ENCODE assay signal across 22 cellular contexts in the genomic region with DNA sequence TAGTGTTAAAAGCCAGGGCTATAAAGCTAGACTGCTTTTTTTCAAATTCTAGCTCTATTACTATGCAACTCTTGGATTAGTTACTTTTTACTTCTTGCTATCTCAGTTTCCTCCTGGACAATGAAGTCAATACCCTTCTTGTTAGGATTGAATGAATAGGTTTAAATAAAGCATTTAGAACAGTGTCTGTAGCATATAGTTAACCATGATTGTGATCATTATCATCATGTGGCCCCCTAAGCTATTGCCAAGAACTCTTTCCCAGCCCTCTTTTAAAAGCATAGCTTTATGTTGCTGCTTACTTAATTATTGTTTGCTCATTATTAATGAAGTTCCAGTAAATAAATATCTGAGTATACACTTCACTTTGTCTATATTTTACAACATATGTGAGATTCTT. TPM values are rescaled to one million over a fixed set of nuclear protein-coding genes. Genes with fewer than 3 reads are reported as not detected.
A peak's percentile ranks its signal among the peaks of the same experiment; 100 is the strongest.
DNase-seq lines count a peak whose midpoint lies in the region; ATAC-seq, FAIRE-seq and TF ChIP-seq lines count a peak whose summit lies in the region.
"Had no signal": no experiment of that assay in that cellular context is flagged by ENCODE, and none has a peak within 500 bp of the region (broad histone marks: within the 10 kb centered on the region; RNA-seq: fewer than 3 reads in every experiment).

No MANE protein-coding gene starts in this region.

- H3K27me3 ChIP-seq in Loucy (ENCODE audit: insufficient read depth, low read length, poor library complexity, severe bottlenecking) (peaks cover under 1% of the 10 kb centered on the region), Panc1 (ENCODE audit: control insufficient read depth, insufficient read depth, low read length) (no peaks in the 10 kb centered on the region), K562 (ENCODE audit: control insufficient read depth in 2 of 2, insufficient read depth in 2 of 2, low read length in 2 of 2) (no peaks in the 10 kb centered on the region), neutrophil (no peaks in the 10 kb centered on the region), suprapubic skin (no peaks in the 10 kb centered on the region)
- H3K27me3 ChIP-seq in CD8-positive, alpha-beta T cell (ENCODE audit: insufficient read depth, low read length) = no peaks in the 10 kb centered on the region
- H3K27me3 ChIP-seq: BLaER1 treated with 17β-estradiol and CSF1 and Interleukin-3, amounts not matched to agents 10 nM and 100 nM had no signal

- no peaks in the 10 kb centered on the region for H3K9me3 Mint-ChIP-seq in CD8-positive, alpha-beta T cell
- H3K9me3 Mint-ChIP-seq: CD4-positive, alpha-beta T cell; CD8-positive, alpha-beta memory T cell had no signal

- no peak for TF ChIP-seq POLR2A in K562 (conservative IDR thresholded peaks at IDR 0.05)
- TF ChIP-seq POLR2A in suprapubic skin (IDR thresholded peaks at IDR 0.05) = no peak

- TF ChIP-seq EP300 in K562 (IDR thresholded peaks at IDR 0.05; ENCODE audit: low read length) = no peak
- TF ChIP-seq EP300 in suprapubic skin (IDR thresholded peaks at IDR 0.05) = no peak

- H3K9ac ChIP-seq in Loucy (ENCODE audit: low read depth, low read length, poor library complexity, severe bottlenecking) = no peak overlapping the region
- no peak overlapping the region for H3K9ac ChIP-seq in K562 (ENCODE audit: insufficient read depth in 1 of 2, low read depth in 2 of 2, low read length in 2 of 2)

- in situ Hi-C loops in Panc1 (cut with HindIII; ENCODE audit: low pct_unique_long_range_greater_than_20kb, low sequenced_read_pairs) = no loop called here
- in situ Hi-C loops in K562 (cut with MboI) = no loop called here

- H3K9me2 ChIP-seq in Loucy (replicated peaks; ENCODE audit: low read depth, low read length) = no peaks in the 10 kb centered on the region

- DNase-seq in Panc1 (ENCODE audit: low read depth, low spot score) (no peak), K562 (ENCODE audit: extremely low read depth in 1 of 4, low spot score in 3 of 4) (no peak), NCI-H2081 (lab: John Stamatoyannopoulos, UW) (no peak), suprapubic skin (ENCODE audit: low spot score in 2 of 2) (no peak)
- DNase-seq in activated CD4-positive, CD25-positive, alpha-beta regulatory T cell treated with anti-CD3 and anti-CD28 coated beads, Interleukin-2, amount 50 U/mL, for 72 hours = no peak
- no peak for DNase-seq in CD8-positive, alpha-beta T cell
- DNase-seq: AML-193; CD4-positive, alpha-beta T cell; CD8-positive, alpha-beta memory T cell; COR-L47; DMS79 treated with DMSO at 0.1 percent for 48 hours; GF-D8 had no signal

- no peaks in the 10 kb centered on the region for H3K36me3 ChIP-seq in Loucy (ENCODE audit: insufficient read depth, low read length)
- peaks cover 13% of the 10 kb centered on the region for H3K36me3 ChIP-seq in Panc1 (ENCODE audit: control insufficient read depth, insufficient read depth, low read length)
- H3K36me3 ChIP-seq in K562 (ENCODE audit: control insufficient read depth, insufficient read depth, low read length) = peaks cover 5% of the 10 kb centered on the region; the same call in 1 of the 3 replicates
- peaks cover 14% of the 10 kb centered on the region for H3K36me3 ChIP-seq in neutrophil
- no peaks in the 10 kb centered on the region for H3K36me3 ChIP-seq in CD8-positive, alpha-beta T cell (ENCODE audit: insufficient read depth, low read length)
- H3K36me3 ChIP-seq in suprapubic skin = no peaks in the 10 kb centered on the region

- H3K79me2 ChIP-seq in Loucy (ENCODE audit: insufficient read depth, low read length) (peaks cover 89% of the 10 kb centered on the region), K562 (ENCODE audit: control insufficient read depth, insufficient read depth, low read length) (peaks cover 95% of the 10 kb centered on the region)

- H3K9me1 ChIP-seq in K562 (ENCODE audit: control insufficient read depth, insufficient read depth, low read length) = no peaks in the 10 kb centered on the region

- H2AFZ ChIP-seq in Loucy (ENCODE audit: low read length) (no peak overlapping the region), K562 (ENCODE audit: low read depth, low read length) (no peak overlapping the region)

- POLR2A ChIA-PET in Panc1 (lab: Charles Lee) = no interaction called here
- POLR2A ChIA-PET in K562 (lab: Yijun Ruan, JAX) = interaction anchor here (0.6 to 1.5 kb wide), 4 partner anchors 10 to 372 kb away, joined by 3 to 7 read pairs (median 3); no protein-coding TSS in a partner anchor
- POLR2A ChIA-PET in CD8-positive, alpha-beta T cell (lab: Charles Lee) = interaction anchor here (0.5 kb wide), 1 partner anchor 14 kb away, joined by 3 read pairs; no protein-coding TSS in a partner anchor

- peaks cover 12% of the 10 kb centered on the region for H3K36me3 Mint-ChIP-seq in CD8-positive, alpha-beta T cell

- H3K27ac ChIP-seq in Panc1 (ENCODE audit: low read length) (peak overlapping the region; percentile 55; the same call in 1 of the 2 replicates), K562 (ENCODE audit: extremely low read depth, low read depth, low read length) (no peak overlapping the region; the same call in 2 of the 3 replicates), neutrophil (peak overlapping the region; percentile 65), suprapubic skin (no peak overlapping the region)
- H3K27ac ChIP-seq in CD8-positive, alpha-beta T cell (ENCODE audit: low read depth, low read length) = no peak overlapping the region
- H3K27ac ChIP-seq: 22Rv1; A549; BLaER1 treated with 17β-estradiol and CSF1 and Interleukin-3, amounts not matched to agents 10 nM and 100 nM; C4-2B had no signal

- peak overlapping the region; percentile 19 for H3K4me3 ChIP-seq in Loucy (ENCODE audit: low read length, poor library complexity, severe bottlenecking)
- no peak overlapping the region for H3K4me3 ChIP-seq in Panc1 (ENCODE audit: low read depth in 2 of 2, low read length in 2 of 2)
- H3K4me3 ChIP-seq in K562 = no peak overlapping the region
- peak overlapping the region in 1 of 2 experiments; percentile 83 for H3K4me3 ChIP-seq in neutrophil (ENCODE audit: low read depth in 1 of 2, low read length in 1 of 2)
- H3K4me3 ChIP-seq in CD8-positive, alpha-beta T cell (ENCODE audit: low read depth, low read length) = no peak overlapping the region
- H3K4me3 ChIP-seq in suprapubic skin = no peak overlapping the region
- H3K4me3 ChIP-seq: A549; BLaER1 treated with 17β-estradiol and CSF1 and Interleukin-3, amounts not matched to agents 10 nM and 100 nM had no signal

- H3K4me3 Mint-ChIP-seq in CD8-positive, alpha-beta T cell = no peak overlapping the region
- H3K4me3 Mint-ChIP-seq: B cell had no signal

- intact Hi-C loops in Panc1 (cut with micrococcal nuclease; ENCODE audit: unreplicated experiment) = no loop called here
- intact Hi-C loops in K562 (cut with micrococcal nuclease) = no loop called here
- intact Hi-C loops in CD8-positive, alpha-beta T cell (cut with DNase I, micrococcal nuclease) = no loop called here

- no peak overlapping the region for H3K27ac Mint-ChIP-seq in CD8-positive, alpha-beta T cell
- H3K27ac Mint-ChIP-seq: B cell; CD4-positive, alpha-beta T cell had no signal

- FAIRE-seq in K562 (lab: Jason Lieb, UNC) = no peak
- FAIRE-seq: A549, G401.6, GM12891, GM19239 had no signal

- H3F3A ChIP-seq in Loucy (ENCODE audit: low read depth) = no peaks in the 10 kb centered on the region

- no peaks in the 10 kb centered on the region for H3K27me3 Mint-ChIP-seq in CD8-positive, alpha-beta T cell (ENCODE audit: low read depth)
- H3K27me3 Mint-ChIP-seq: B cell; CD4-positive, alpha-beta T cell; CD8-positive, alpha-beta memory T cell had no signal

- BruUV-seq in Panc1 (replicated peaks; lab: Mats Ljungman, UMichigan) = no TSS peak
- no TSS peak for BruUV-seq in K562 (replicated peaks; lab: Mats Ljungman, UMichigan)

- peaks cover 34% of the 10 kb centered on the region for H4K20me1 ChIP-seq in Loucy (ENCODE audit: insufficient read depth, low read length, poor library complexity, severe bottlenecking)
- H4K20me1 ChIP-seq in K562 (replicated peaks; ENCODE audit: control insufficient read depth, insufficient read depth, low read length) = peaks cover 4% of the 10 kb centered on the region; the same call in 1 of the 2 replicates

- H3K9me3 ChIP-seq in Loucy (ENCODE audit: insufficient read depth, low read depth, low read length) (no peaks in the 10 kb centered on the region), Panc1 (ENCODE audit: control insufficient read depth, insufficient read depth, low read depth, low read length) (no peaks in the 10 kb centered on the region), K562 (replicated peaks; ENCODE audit: control insufficient read depth, insufficient read depth, low read depth, low read length) (no peaks in the 10 kb centered on the region), neutrophil (no peaks in the 10 kb centered on the region), suprapubic skin (no peaks in the 10 kb centered on the region)
- no peaks in the 10 kb centered on the region for H3K9me3 ChIP-seq in CD8-positive, alpha-beta T cell (ENCODE audit: low read length)
- H3K9me3 ChIP-seq: A549; BLaER1 treated with 17β-estradiol and CSF1 and Interleukin-3, amounts not matched to agents 10 nM and 100 nM had no signal

- no peak for TF ChIP-seq CTCF in Loucy (conservative IDR thresholded peaks at IDR 0.05; ENCODE audit: low read length)
- no peak for TF ChIP-seq CTCF in Panc1 (IDR thresholded peaks at IDR 0.05)
- TF ChIP-seq CTCF in K562 (IDR thresholded peaks at IDR 0.05 in 2 of 3, conservative IDR thresholded peaks at IDR 0.05 in 1 of 3; ENCODE audit: insufficient read depth in 2 of 3, low read depth in 1 of 3, low read length in 3 of 3) = no peak
- no peak for TF ChIP-seq CTCF in neutrophil (IDR thresholded peaks at IDR 0.05)
- TF ChIP-seq CTCF in CD8-positive, alpha-beta T cell (IDR thresholded peaks at IDR 0.05) = no peak
- no peak for TF ChIP-seq CTCF in suprapubic skin (IDR thresholded peaks at IDR 0.05)

- H3K4me1 ChIP-seq in Loucy (ENCODE audit: insufficient read depth, low read length, poor library complexity, severe bottlenecking) = peaks cover 39% of the 10 kb centered on the region
- peaks cover 29% of the 10 kb centered on the region for H3K4me1 ChIP-seq in Panc1 (ENCODE audit: control insufficient read depth, insufficient read depth, low read length)
- H3K4me1 ChIP-seq in K562 (replicated peaks in 1 of 2; ENCODE audit: control insufficient read depth in 2 of 2, insufficient read depth in 2 of 2, low read length in 2 of 2) = peaks cover 5 to 12% of the 10 kb centered on the region in 2 experiments; a peak in 3 of 5 replicates
- H3K4me1 ChIP-seq in neutrophil (ENCODE audit: control insufficient read depth in 1 of 2, insufficient read depth in 1 of 2, low read depth in 1 of 2, low read length in 1 of 2) = peaks cover 68 to 79% of the 10 kb centered on the region in 2 experiments
- peaks cover 13% of the 10 kb centered on the region for H3K4me1 ChIP-seq in CD8-positive, alpha-beta T cell (ENCODE audit: insufficient read depth, low read length)
- H3K4me1 ChIP-seq in suprapubic skin = peaks cover 19% of the 10 kb centered on the region

- TF ChIP-seq RAD21 in K562 (CRISPR knock-in tag; conservative IDR thresholded peaks at IDR 0.05 in 1 of 2, IDR thresholded peaks at IDR 0.05 in 1 of 2) = no peak

- peaks cover 55% of the 10 kb centered on the region for H3K4me1 Mint-ChIP-seq in CD8-positive, alpha-beta T cell (ENCODE audit: low read depth)

- H3K4me2 ChIP-seq in Loucy (ENCODE audit: low read depth, low read length, poor library complexity, severe bottlenecking) (peak overlapping the region; percentile 60), K562 (ENCODE audit: insufficient read depth, low read length) (no peak overlapping the region)
- H3K4me2 ChIP-seq: A549 had no signal

- CTCF ChIA-PET in Panc1 (lab: Charles Lee) = interaction anchor here (0.5 kb wide), 1 partner anchor 139 kb away, joined by 4 read pairs; no protein-coding TSS in a partner anchor
- CTCF ChIA-PET in K562 (lab: Yijun Ruan, JAX; ENCODE audit: low intra/inter-chr PET ratio) = no interaction called here
- CTCF ChIA-PET in CD8-positive, alpha-beta T cell (lab: Charles Lee) = no interaction called here

- ATAC-seq in Panc1 (no peak), K562 (no peak)
- ATAC-seq in CD8-positive, alpha-beta T cell = no peak
- ATAC-seq: A549 had no signal

RNA-seq across cellular contexts. Expression of gene VMP1, which starts 4.5 kb away (rescaled TPM):
- total RNA-seq in Panc1 (2021; ENCODE audit: unreplicated experiment) = 281 TPM
- polyA plus RNA-seq in Panc1 (2012; ENCODE audit: insufficient read length) = 139 TPM
- total RNA-seq in K562 (2011; cell fraction: chromatin; rRNA removed; ENCODE audit: low replicate concordance) = 449 and 662 TPM in 2 replicates
- total RNA-seq in K562 (2011; cell fraction: nucleolus; rRNA removed) = 284 and 300 TPM in 2 replicates
- 571 and 861 TPM in 2 replicates for total RNA-seq in K562 (2011; cell fraction: nucleoplasm; rRNA removed)
- 92.1 and 123 TPM in 2 replicates for total RNA-seq in K562 (2014; rRNA removed)
- total RNA-seq in K562 (2014; rRNA removed; fragmentation: Illumina TruSeq; extraction: Trizol) = 186 and 216 TPM in 2 replicates
- total RNA-seq in K562 (2015; rRNA removed; fragmentation: Illumina TruSeq; extraction: Trizol) = 127 and 135 TPM in 2 replicates
- total RNA-seq in K562 (2021) = 151 and 155 TPM in 2 replicates
- polyA plus RNA-seq in K562 (2011; rRNA removed) = 231 and 304 TPM in 2 replicates
- 55.2 and 104 TPM in 2 replicates for polyA plus RNA-seq in K562 (2011; cell fraction: cytosol; rRNA removed)
- polyA plus RNA-seq in K562 (2011; cell fraction: nucleus; rRNA removed) = 330 and 339 TPM in 2 replicates
- polyA plus RNA-seq in K562 (2012) = 142 and 172 TPM in 2 replicates
- 124 and 146 TPM in 2 replicates for polyA plus RNA-seq in K562 (2014; fragmentation: Illumina TruSeq; extraction: Trizol)
- 100 to 1,000 TPM; 245 to 272 TPM for polyA plus RNA-seq in K562 (2014; fragmentation: Nextera tagmentation; extraction: Ambion mirVana)
- 143 and 148 TPM in 2 replicates for polyA plus RNA-seq in K562 (2014; rRNA removed)
- polyA minus RNA-seq in K562 (2011; rRNA and poly(A)+ RNA removed) = 271 and 285 TPM in 2 replicates
- polyA minus RNA-seq in K562 (2011; cell fraction: cytosol; rRNA and poly(A)+ RNA removed) = 72.1 and 91.0 TPM in 2 replicates
- polyA minus RNA-seq in K562 (2011; cell fraction: nucleus; rRNA and poly(A)+ RNA removed) = 205 and 259 TPM in 2 replicates
- total RNA-seq in CD8-positive, alpha-beta T cell = 10 to 100 TPM; 56.8 to 66.2 TPM
- 100 to 1,000 TPM in 1 of 4 donors, 10 to 100 TPM in 3; 48.3 to 108 (median 72.4) TPM for total RNA-seq in suprapubic skin

RNA-seq across cellular contexts. Expression of gene PTRH2, which starts 4.7 kb away (rescaled TPM):
- total RNA-seq in Panc1 (2021; ENCODE audit: unreplicated experiment) = 40.2 TPM
- 36.1 TPM for polyA plus RNA-seq in Panc1 (2012; ENCODE audit: insufficient read length)
- 97.2 and 167 TPM in 2 replicates for total RNA-seq in K562 (2011; cell fraction: chromatin; rRNA removed; ENCODE audit: low replicate concordance)
- total RNA-seq in K562 (2011; cell fraction: nucleolus; rRNA removed) = 101 and 115 TPM in 2 replicates
- total RNA-seq in K562 (2011; cell fraction: nucleoplasm; rRNA removed) = 104 and 130 TPM in 2 replicates
- 81.0 and 92.0 TPM in 2 replicates for total RNA-seq in K562 (2014; rRNA removed)
- 63.1 and 67.5 TPM in 2 replicates for total RNA-seq in K562 (2014; rRNA removed; fragmentation: Illumina TruSeq; extraction: Trizol)
- total RNA-seq in K562 (2015; rRNA removed; fragmentation: Illumina TruSeq; extraction: Trizol) = 50.0 and 57.3 TPM in 2 replicates
- total RNA-seq in K562 (2021) = 53.1 and 62.8 TPM in 2 replicates
- 119 and 170 TPM in 2 replicates for polyA plus RNA-seq in K562 (2011; rRNA removed)
- 54.3 and 74.9 TPM in 2 replicates for polyA plus RNA-seq in K562 (2011; cell fraction: cytosol; rRNA removed)
- 54.9 and 70.7 TPM in 2 replicates for polyA plus RNA-seq in K562 (2011; cell fraction: nucleus; rRNA removed)
- 42.1 and 83.3 TPM in 2 replicates for polyA plus RNA-seq in K562 (2012)
- 110 and 128 TPM in 2 replicates for polyA plus RNA-seq in K562 (2014; fragmentation: Illumina TruSeq; extraction: Trizol)
- 100 to 1,000 TPM; 195 to 210 TPM for polyA plus RNA-seq in K562 (2014; fragmentation: Nextera tagmentation; extraction: Ambion mirVana)
- polyA plus RNA-seq in K562 (2014; rRNA removed) = 126 and 138 TPM in 2 replicates
- polyA minus RNA-seq in K562 (2011; rRNA and poly(A)+ RNA removed) = 100 and 107 TPM in 2 replicates
- polyA minus RNA-seq in K562 (2011; cell fraction: cytosol; rRNA and poly(A)+ RNA removed) = 16.6 and 22.3 TPM in 2 replicates
- polyA minus RNA-seq in K562 (2011; cell fraction: nucleus; rRNA and poly(A)+ RNA removed) = 18.0 and 34.2 TPM in 2 replicates
- total RNA-seq in CD8-positive, alpha-beta T cell = 1 to 10 TPM; 6.1 to 7.6 TPM
- 10 to 100 TPM; 21.9 to 29.0 (median 22.0) TPM for total RNA-seq in suprapubic skin

Comparison
In these comparisons a context has a peak if more than half of its experiments do, and no peak if none do; other contexts are left out.
1. H3K27ac ChIP-seq: peak in Panc1 (single experiment) and neutrophil (single experiment); none in K562 (single experiment), CD8-positive, alpha-beta T cell (single experiment) and suprapubic skin (single experiment).